In genomic region chr14:68939424-68939892, GRCh38 we compare ENCODE assay signal across 10 cellular contexts. TPM values are rescaled to one million over a fixed set of nuclear protein-coding genes. Genes with fewer than 3 reads are reported as not detected.
A peak's percentile ranks its signal among the peaks of the same experiment; 100 is the strongest.
DNase-seq lines count a peak whose midpoint lies in the region; ATAC-seq, FAIRE-seq and TF ChIP-seq lines count a peak whose summit lies in the region.
"Had no signal": no experiment of that assay in that cellular context is flagged by ENCODE, and none has a peak within 500 bp of the region (broad histone marks: within the 10 kb centered on the region; RNA-seq: fewer than 3 reads in every experiment).

No MANE protein-coding gene starts in this region.

- in situ Hi-C loops in gastrocnemius medialis (cut with MboI; ENCODE audit: low sequenced_read_pairs in 4 of 4) = no loop called here

- intact Hi-C loops in gastrocnemius medialis (cut with DNase I; ENCODE audit: low total_unique reads) = no loop called here

- no peaks in the 10 kb centered on the region for H3K27me3 Mint-ChIP-seq in activated naive CD8-positive, alpha-beta T cell treated with anti-CD3 and anti-CD28 coated beads for 36 hours

- no peaks in the 10 kb centered on the region for H3K36me3 ChIP-seq in gastrocnemius medialis

- no peak for DNase-seq in activated naive CD8-positive, alpha-beta T cell treated with anti-CD3 and anti-CD28 coated beads for 36 hours
- no peak for DNase-seq in gastrocnemius medialis
- no peak for DNase-seq in DMS153 treated with DMSO at 0.1 percent for 48 hours (lab: John Stamatoyannopoulos, UW; ENCODE audit: unreplicated experiment)
- DNase-seq in ecto neural progenitor cell (ENCODE audit: low spot score) = no peak
- DNase-seq: activated naive CD4-positive, alpha-beta T cell treated with anti-CD3 and anti-CD28 coated beads, Interleukin-2, amount 50 U/mL, for 16 hours; COR-L47 had no signal

- peak overlapping the region; percentile 50; the same call in 1 of the 2 replicates for H3K27ac ChIP-seq in C4-2B
- H3K27ac ChIP-seq in gastrocnemius medialis = peak overlapping the region; percentile 65 to 81 (median 74)

- peaks cover 27 to 36% of the 10 kb centered on the region in 2 donors for H3K4me1 ChIP-seq in gastrocnemius medialis

- FAIRE-seq in islet of Langerhans (lab: Jason Lieb, UNC) = peak; percentile 21

- peak overlapping the region; percentile 68 for H3K27ac Mint-ChIP-seq in activated naive CD8-positive, alpha-beta T cell treated with anti-CD3 and anti-CD28 coated beads for 36 hours

- ATAC-seq in gastrocnemius medialis = no peak
- no peak for ATAC-seq in GM21786 (IDR thresholded peaks at IDR 0.05; ENCODE audit: unreplicated experiment)
- no peak for ATAC-seq in activated CD4-positive, CD25-positive, alpha-beta regulatory T cell treated with anti-CD3 and anti-CD28 coated beads, Interleukin-2, amount 50 U/mL, for 24 hours

- H3K4me3 Mint-ChIP-seq in activated naive CD8-positive, alpha-beta T cell treated with anti-CD3 and anti-CD28 coated beads for 36 hours = no peak overlapping the region

- peaks cover 3% of the 10 kb centered on the region for H3K36me3 Mint-ChIP-seq in activated naive CD8-positive, alpha-beta T cell treated with anti-CD3 and anti-CD28 coated beads for 36 hours

- H3K27me3 ChIP-seq in gastrocnemius medialis = no peaks in the 10 kb centered on the region

- TF ChIP-seq POLR2A in gastrocnemius medialis (IDR thresholded peaks at IDR 0.05) = no peak

- H3K9me3 ChIP-seq in gastrocnemius medialis = no peaks in the 10 kb centered on the region

- H3K4me3 ChIP-seq in gastrocnemius medialis = no peak overlapping the region

- peaks cover 87% of the 10 kb centered on the region for H3K4me1 Mint-ChIP-seq in activated naive CD8-positive, alpha-beta T cell treated with anti-CD3 and anti-CD28 coated beads for 36 hours

- TF ChIP-seq CTCF in C4-2B (conservative IDR thresholded peaks at IDR 0.05) (no peak), gastrocnemius medialis (IDR thresholded peaks at IDR 0.05 in 4 of 5, conservative IDR thresholded peaks at IDR 0.05 in 1 of 5) (no peak)

- H3K9me3 Mint-ChIP-seq in activated naive CD8-positive, alpha-beta T cell treated with anti-CD3 and anti-CD28 coated beads for 36 hours = no peaks in the 10 kb centered on the region

RNA-seq across cellular contexts. Expression of gene ACTN1, which starts 39.6 kb away (rescaled TPM):
- total RNA-seq in activated naive CD8-positive, alpha-beta T cell treated with anti-CD3 and anti-CD28 coated beads for 36 hours = 100 to 1,000 TPM; 171 to 177 TPM
- 10 to 100 TPM; 10.0 to 17.3 (median 14.1) TPM for total RNA-seq in gastrocnemius medialis

Comparison
In these comparisons a context has a peak if more than half of its experiments do, and no peak if none do; other contexts are left out.
1. RNA of gene ACTN1, which starts 39.6 kb away (total RNA-seq): 171 to 177 TPM in activated naive CD8-positive, alpha-beta T cell treated with anti-CD3 and anti-CD28 coated beads for 36 hours; 10.0 to 17.3 TPM in gastrocnemius medialis; every median in the first group is over 4 times any median in the second.